Comparison of ENCODE assay signal across 8 cellular contexts in genomic region chr9:5626727-5627634, GRCh38. TPM values are rescaled to one million over a fixed set of nuclear protein-coding genes. Genes with fewer than 3 reads are reported as not detected.
DNase-seq lines count a peak whose midpoint lies in the region; ATAC-seq lines count a peak whose summit lies in the region.

No MANE protein-coding gene starts in this region.

- peaks cover 0 to 25% (median 15%) of the 10 kb centered on the region in 11 experiments; a peak in 17 of 22 replicates for H3K36me3 ChIP-seq in BLaER1 treated with 17β-estradiol and CSF1 and Interleukin-3, amounts not matched to agents 10 nM and 100 nM

- H3K36me3 Mint-ChIP-seq in activated naive CD8-positive, alpha-beta T cell treated with anti-CD3 and anti-CD28 coated beads, Interleukin-2, amount 50 U/mL, for 24 hours (ENCODE audit: low read depth), result peaks cover 2% of the 10 kb centered on the region

- peak; percentile 29 for ATAC-seq in GM19025 (IDR thresholded peaks at IDR 0.05; ENCODE audit: low read depth, unreplicated experiment)
- ATAC-seq in HG03135 (IDR thresholded peaks at IDR 0.05; ENCODE audit: unreplicated experiment), result peak; percentile 48
- ATAC-seq in activated naive CD8-positive, alpha-beta T cell treated with anti-CD3 and anti-CD28 coated beads, Interleukin-2, amount 50 U/mL, for 24 hours, result peak; percentile 5
- ATAC-seq in left ventricle myocardium superior, result peak; percentile 49

- intact Hi-C loops in left ventricle myocardium superior (cut with micrococcal nuclease), result no loop called here

- peaks cover 44 to 62% (median 52%) of the 10 kb centered on the region in 10 experiments for H3K4me1 ChIP-seq in BLaER1 treated with 17β-estradiol and CSF1 and Interleukin-3, amounts not matched to agents 10 nM and 100 nM

- H3K4me3 ChIP-seq in BLaER1 treated with 17β-estradiol and CSF1 and Interleukin-3, amounts not matched to agents 10 nM and 100 nM, result peak overlapping the region; percentile 81 to 100 (median 95)
- peak overlapping the region in 5 of 7 experiments; percentile 76 to 100 (median 99) for H3K4me3 ChIP-seq in skin epidermis

- peak overlapping the region; percentile 94 to 100 (median 99) for H3K27ac ChIP-seq in BLaER1 treated with 17β-estradiol and CSF1 and Interleukin-3, amounts not matched to agents 10 nM and 100 nM
- H3K27ac ChIP-seq in skin epidermis, result peak overlapping the region in 20 of 21 experiments; percentile 87 to 99 (median 96)

- H4K20me1 ChIP-seq in BLaER1 treated with 17β-estradiol and CSF1 and Interleukin-3, amounts not matched to agents 10 nM and 100 nM, result peaks cover 23 to 31% (median 28%) of the 10 kb centered on the region in 11 experiments; a peak in 21 of 22 replicates

- H3K4me3 Mint-ChIP-seq in activated naive CD8-positive, alpha-beta T cell treated with anti-CD3 and anti-CD28 coated beads, Interleukin-2, amount 50 U/mL, for 24 hours, result peak overlapping the region; percentile 96

- peak overlapping the region; percentile 77 to 95 (median 92) for H3K4me2 ChIP-seq in BLaER1 treated with 17β-estradiol and CSF1 and Interleukin-3, amounts not matched to agents 10 nM and 100 nM

- no peaks in the 10 kb centered on the region for H3K9me3 Mint-ChIP-seq in activated naive CD8-positive, alpha-beta T cell treated with anti-CD3 and anti-CD28 coated beads, Interleukin-2, amount 50 U/mL, for 24 hours

- H3K27me3 Mint-ChIP-seq in activated naive CD8-positive, alpha-beta T cell treated with anti-CD3 and anti-CD28 coated beads, Interleukin-2, amount 50 U/mL, for 24 hours, result no peaks in the 10 kb centered on the region

- DNase-seq in OCI-M2 (lab: John Stamatoyannopoulos, UW; ENCODE audit: unreplicated experiment) (peak; percentile 21), left ventricle myocardium superior (peak; percentile 38), cerebellar cortex (ENCODE audit: low spot score) (no peak)
- peak; percentile 37 for DNase-seq in activated naive CD8-positive, alpha-beta T cell treated with anti-CD3 and anti-CD28 coated beads, Interleukin-2, amount 50 U/mL, for 24 hours

- peaks cover 61% of the 10 kb centered on the region for H3K4me1 Mint-ChIP-seq in activated naive CD8-positive, alpha-beta T cell treated with anti-CD3 and anti-CD28 coated beads, Interleukin-2, amount 50 U/mL, for 24 hours

- no peaks in the 10 kb centered on the region for H3K27me3 ChIP-seq in BLaER1 treated with 17β-estradiol and CSF1 and Interleukin-3, amounts not matched to agents 10 nM and 100 nM

- H3K9me3 ChIP-seq in BLaER1 treated with 17β-estradiol and CSF1 and Interleukin-3, amounts not matched to agents 10 nM and 100 nM (replicated peaks in 1 of 11), result peaks cover 0 to 1% (median 0%) of the 10 kb centered on the region in 11 experiments; a peak in 5 of 22 replicates

- H3K27ac Mint-ChIP-seq in activated naive CD8-positive, alpha-beta T cell treated with anti-CD3 and anti-CD28 coated beads, Interleukin-2, amount 50 U/mL, for 24 hours, result peak overlapping the region; percentile 90

- H3K9ac ChIP-seq in BLaER1 treated with 17β-estradiol and CSF1 and Interleukin-3, amounts not matched to agents 10 nM and 100 nM, result peak overlapping the region; percentile 97 to 100 (median 100)

RNA-seq across cellular contexts. Expression of gene RIC1, which starts 1.9 kb away (rescaled TPM):
- 8.7 TPM for total RNA-seq in left ventricle myocardium superior
